Comparison of ENCODE assay signal across 19 cellular contexts in the genomic region with DNA sequence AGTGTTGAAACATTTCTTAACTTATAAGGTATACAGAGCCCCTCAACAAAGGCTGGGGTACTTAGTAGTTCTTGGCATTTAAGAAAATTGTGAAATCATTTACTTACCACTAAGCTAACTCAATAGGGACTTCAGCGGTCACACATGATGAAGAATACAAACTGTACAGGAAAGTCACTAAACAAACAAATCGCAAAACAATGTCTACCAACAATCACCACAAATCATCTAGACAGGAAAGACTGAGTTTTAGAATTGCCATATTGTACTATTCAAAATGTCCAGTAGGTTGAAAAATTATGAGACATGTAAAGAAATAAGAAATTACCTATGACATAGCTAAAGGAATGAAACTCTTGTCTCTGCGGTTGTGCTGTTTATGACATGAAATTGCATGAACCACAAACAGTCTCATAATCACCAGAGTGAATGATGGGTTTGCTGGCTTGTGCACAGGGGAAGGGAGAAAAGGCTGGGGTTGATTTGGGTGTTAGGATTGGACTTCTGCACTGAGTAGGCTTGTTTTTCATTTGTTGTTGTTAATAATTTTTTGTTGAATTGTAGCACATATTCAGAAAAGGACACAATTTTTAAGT.
"Had no signal": no experiment of that assay in that cellular context is flagged by ENCODE, and none has a peak within 500 bp of the region (broad histone marks: within the 10 kb centered on the region; RNA-seq: fewer than 3 reads in every experiment).

No MANE protein-coding gene starts in this region.

- H3K27me3 ChIP-seq: adrenal gland, cardiac muscle cell, sigmoid colon, upper lobe of left lung had no signal

- H3K27me3 Mint-ChIP-seq: effector memory CD8-positive, alpha-beta T cell; stimulated activated naive B cell treated with anti-CD40 and anti-IgM and Interleukin-4, amounts not matched to agents 10 μg/mL and 1 μg/mL and 100 μg/mL, for 72 hours had no signal

- DNase-seq: activated CD4-positive, alpha-beta T cell treated with anti-CD3 and anti-CD28 coated beads, Interleukin-2, amount 50 U/mL, for 48 hours; activated gamma-delta T cell treated with Interleukin-2 at 50 U/mL for 16 hours; activated T-cell treated with anti-CD3 and anti-CD28 coated beads for 4 hours; adrenal gland; dermis blood vessel endothelial cell; effector memory CD8-positive, alpha-beta T cell; foreskin fibroblast; hypothalamus; kidney; sigmoid colon; stimulated activated naive B cell treated with anti-CD40 and anti-IgM and Interleukin-4, amounts not matched to agents 10 μg/mL and 1 μg/mL and 100 μg/mL, for 72 hours; upper lobe of left lung had no signal

- H3K27ac Mint-ChIP-seq: activated naive CD4-positive, alpha-beta T cell treated with anti-CD3 and anti-CD28 coated beads, Interleukin-2, amount 50 U/mL, for 72 hours; activated T-helper 1 cell treated with anti-CD3 and anti-CD28 coated beads, Interleukin-12 subunit alpha, Interleukin-12 subunit beta, Interleukin-2, Interleukin-4 antibody, amounts not matched to agents 30 ng/mL and 10 ng/mL and 1 ng/mL, durations not matched to agents 14 hours and 24 hours and 36 hours; effector memory CD8-positive, alpha-beta T cell; mesothelial cell of epicardium; nephron; stimulated activated naive B cell treated with anti-CD40 and anti-IgM and Interleukin-4, amounts not matched to agents 10 μg/mL and 1 μg/mL and 100 μg/mL, for 72 hours had no signal

- H3K9me3 ChIP-seq: adrenal gland, sigmoid colon, thoracic aorta, upper lobe of left lung had no signal

- H3K4me3 ChIP-seq: adrenal gland, cardiac muscle cell, lung, sigmoid colon, thoracic aorta, upper lobe of left lung had no signal

- H3K36me3 ChIP-seq: adrenal gland, cardiac muscle cell, sigmoid colon, thoracic aorta, upper lobe of left lung had no signal

- H3K4me3 Mint-ChIP-seq: activated T-helper 1 cell treated with anti-CD3 and anti-CD28 coated beads, Interleukin-12 subunit alpha, Interleukin-12 subunit beta, Interleukin-2, Interleukin-4 antibody, amounts not matched to agents 30 ng/mL and 10 ng/mL and 1 ng/mL, durations not matched to agents 14 hours and 24 hours and 36 hours; effector memory CD8-positive, alpha-beta T cell; mesothelial cell of epicardium; nephron; stimulated activated naive B cell treated with anti-CD40 and anti-IgM and Interleukin-4, amounts not matched to agents 10 μg/mL and 1 μg/mL and 100 μg/mL, for 72 hours had no signal

- H3K4me1 Mint-ChIP-seq: mesothelial cell of epicardium; stimulated activated naive B cell treated with anti-CD40 and anti-IgM and Interleukin-4, amounts not matched to agents 10 μg/mL and 1 μg/mL and 100 μg/mL, for 72 hours had no signal

- H3K27ac ChIP-seq: adrenal gland, cardiac muscle cell, sigmoid colon, thoracic aorta, upper lobe of left lung had no signal

- H3K4me1 ChIP-seq: adrenal gland, sigmoid colon, upper lobe of left lung had no signal

- H3K9me3 Mint-ChIP-seq: nephron had no signal

- H3K36me3 Mint-ChIP-seq: activated naive CD4-positive, alpha-beta T cell treated with anti-CD3 and anti-CD28 coated beads, Interleukin-2, amount 50 U/mL, for 72 hours; mesothelial cell of epicardium; stimulated activated naive B cell treated with anti-CD40 and anti-IgM and Interleukin-4, amounts not matched to agents 10 μg/mL and 1 μg/mL and 100 μg/mL, for 72 hours had no signal
